In genomic region chr1:56547473-56547872, GRCh38 we compare ENCODE assay signal across 24 cellular contexts. TPM values are rescaled to one million over a fixed set of nuclear protein-coding genes. Genes with fewer than 3 reads are reported as not detected.
DNase-seq lines count a peak whose midpoint lies in the region; ATAC-seq and TF ChIP-seq lines count a peak whose summit lies in the region.
"Had no signal": no experiment of that assay in that cellular context is flagged by ENCODE, and none has a peak within 500 bp of the region (broad histone marks: within the 10 kb centered on the region; RNA-seq: fewer than 3 reads in every experiment).

No MANE protein-coding gene starts in this region.

- H3K27me3 ChIP-seq in skeletal muscle satellite cell (ENCODE audit: control insufficient read depth, insufficient read depth, low read length): no peaks in the 10 kb centered on the region
- H3K27me3 ChIP-seq: adrenal gland, sigmoid colon, SJCRH30, upper lobe of left lung had no signal

- H3K4me3 Mint-ChIP-seq in type B pancreatic cell: no peak overlapping the region
- H3K4me3 Mint-ChIP-seq: activated CD4-positive, alpha-beta T cell treated with anti-CD3 and anti-CD28 coated beads, Interleukin-2, amount 10 ng/mL, durations not matched to agents 7 days and 5 days; stimulated activated memory B cell treated with anti-CD40 and anti-IgM and Interleukin-4, amounts not matched to agents 10 μg/mL and 1 μg/mL and 100 μg/mL, for 72 hours; T-helper 1 cell treated with Interleukin-12 subunit alpha and Interleukin-12 subunit beta and Interleukin-4 antibody, amounts not matched to agents 30 μg/mL and 1 μg/mL, for 36 hours had no signal

- H3K9me3 Mint-ChIP-seq in type B pancreatic cell: peaks cover 10% of the 10 kb centered on the region
- H3K9me3 Mint-ChIP-seq: activated CD4-positive, alpha-beta T cell treated with anti-CD3 and anti-CD28 coated beads, Interleukin-2, amount 10 ng/mL, durations not matched to agents 7 days and 5 days; stimulated activated memory B cell treated with anti-CD40 and anti-IgM and Interleukin-4, amounts not matched to agents 10 μg/mL and 1 μg/mL and 100 μg/mL, for 72 hours; T-helper 1 cell treated with Interleukin-12 subunit alpha and Interleukin-12 subunit beta and Interleukin-4 antibody, amounts not matched to agents 30 μg/mL and 1 μg/mL, for 36 hours had no signal

- H3K36me3 Mint-ChIP-seq in type B pancreatic cell: peaks cover 23% of the 10 kb centered on the region
- H3K36me3 Mint-ChIP-seq: stimulated activated memory B cell treated with anti-CD40 and anti-IgM and Interleukin-4, amounts not matched to agents 10 μg/mL and 1 μg/mL and 100 μg/mL, for 72 hours had no signal

- H3K9me3 ChIP-seq in skeletal muscle satellite cell (replicated peaks; ENCODE audit: low read length): no peaks in the 10 kb centered on the region
- H3K9me3 ChIP-seq: adrenal gland, sigmoid colon, SJCRH30, upper lobe of left lung had no signal

- H3K4me1 ChIP-seq in skeletal muscle satellite cell (ENCODE audit: control insufficient read depth, insufficient read depth, low read length): peaks cover 40% of the 10 kb centered on the region
- H3K4me1 ChIP-seq: SJCRH30 had no signal

- no peak for TF ChIP-seq CTCF in type B pancreatic cell (conservative IDR thresholded peaks at IDR 0.05)

- H3K27ac Mint-ChIP-seq in type B pancreatic cell: no peak overlapping the region
- H3K27ac Mint-ChIP-seq: activated CD4-positive, alpha-beta T cell treated with anti-CD3 and anti-CD28 coated beads, Interleukin-2, amount 10 ng/mL, durations not matched to agents 7 days and 5 days; stimulated activated memory B cell treated with anti-CD40 and anti-IgM and Interleukin-4, amounts not matched to agents 10 μg/mL and 1 μg/mL and 100 μg/mL, for 72 hours; T-helper 1 cell treated with Interleukin-12 subunit alpha and Interleukin-12 subunit beta and Interleukin-4 antibody, amounts not matched to agents 30 μg/mL and 1 μg/mL, for 36 hours had no signal

- peak overlapping the region; percentile 6 for H3K4me2 ChIP-seq in skeletal muscle satellite cell (ENCODE audit: low read length)

- H3K27me3 Mint-ChIP-seq in type B pancreatic cell: no peaks in the 10 kb centered on the region
- H3K27me3 Mint-ChIP-seq: activated CD4-positive, alpha-beta T cell treated with anti-CD3 and anti-CD28 coated beads, Interleukin-2, amount 10 ng/mL, durations not matched to agents 7 days and 5 days; stimulated activated memory B cell treated with anti-CD40 and anti-IgM and Interleukin-4, amounts not matched to agents 10 μg/mL and 1 μg/mL and 100 μg/mL, for 72 hours had no signal

- H3K4me3 ChIP-seq in skeletal muscle satellite cell (ENCODE audit: low read length): no peak overlapping the region
- H3K4me3 ChIP-seq: adrenal gland, sigmoid colon, SJCRH30, upper lobe of left lung had no signal

- peak overlapping the region; percentile 11 for H3K27ac ChIP-seq in cingulate gyrus (ENCODE audit: low read depth, low read length)
- H3K27ac ChIP-seq: adrenal gland, sigmoid colon, SJCRH30 had no signal

- DNase-seq in LHCN-M2 (ENCODE audit: low read depth): peak; percentile 46
- DNase-seq in left colon: no peak
- no peak for DNase-seq in activated CD8-positive, alpha-beta memory T cell treated with anti-CD3 and anti-CD28 coated beads for 24 hours
- DNase-seq in type B pancreatic cell (ENCODE audit: extremely low spot score, unreplicated experiment): no peak
- DNase-seq: activated CD4-positive, alpha-beta T cell treated with anti-CD3 and anti-CD28 coated beads, Interleukin-2, amount 10 ng/mL, durations not matched to agents 7 days and 5 days; activated CD8-positive, alpha-beta memory T cell treated with anti-CD3 and anti-CD28 coated beads, Interleukin-2, amount 50 U/mL, for 48 hours; activated gamma-delta T cell; central memory CD4-positive, alpha-beta T cell; DMS79 treated with DMSO at 0.1 percent for 48 hours; erythroblast; NCI-H146; NCI-H748 treated with DMSO at 0.1 percent for 48 hours; nucleus accumbens; sigmoid colon; SJCRH30; stimulated activated CD4-positive, alpha-beta T cell treated with anti-CD3 and anti-CD28 coated beads, Interleukin-1b, Interleukin-23, amount 100 ng/mL, for 48 hours had no signal

- peaks cover 73% of the 10 kb centered on the region for H3K4me1 Mint-ChIP-seq in type B pancreatic cell (ENCODE audit: unreplicated experiment)
- H3K4me1 Mint-ChIP-seq: activated CD4-positive, alpha-beta T cell treated with anti-CD3 and anti-CD28 coated beads, Interleukin-2, amount 10 ng/mL, durations not matched to agents 7 days and 5 days had no signal

- peak; percentile 50 for ATAC-seq in left colon
- ATAC-seq in HG02678 (IDR thresholded peaks at IDR 0.05; ENCODE audit: unreplicated experiment): no peak
- no peak for ATAC-seq in GM19324 (IDR thresholded peaks at IDR 0.05; ENCODE audit: low FRiP score, unreplicated experiment)
- ATAC-seq: stimulated activated memory B cell treated with anti-CD40 and anti-IgM and Interleukin-4, amounts not matched to agents 10 μg/mL and 1 μg/mL and 100 μg/mL, for 72 hours had no signal

- H3K9ac ChIP-seq in skeletal muscle satellite cell (ENCODE audit: low read depth, low read length): no peak overlapping the region

- intact Hi-C loops in left colon (cut with DNase I, micrococcal nuclease): no loop called here

- H3K36me3 ChIP-seq in skeletal muscle satellite cell (ENCODE audit: insufficient read depth, low read length): peaks cover 68% of the 10 kb centered on the region
- H3K36me3 ChIP-seq: adrenal gland, sigmoid colon, SJCRH30, upper lobe of left lung had no signal

RNA-seq across cellular contexts. Expression of gene PLPP3, which starts 31.9 kb away (rescaled TPM):
- 49.5 and 50.3 TPM in 2 replicates for total RNA-seq in LHCN-M2 (2014; rRNA removed)
- 27.1 TPM for polyA plus RNA-seq in LHCN-M2 (2012)
- total RNA-seq in left colon: 10 to 100 TPM; 29.8 to 46.5 TPM
- total RNA-seq in skeletal muscle satellite cell (2012; rRNA removed): 66.9 and 198 TPM in 2 replicates
- total RNA-seq in type B pancreatic cell (ENCODE audit: low replicate concordance): 32.6 and 79.0 TPM in 2 replicates
- total RNA-seq: activated CD4-positive, alpha-beta T cell treated with anti-CD3 and anti-CD28 coated beads, Interleukin-2, amount 10 ng/mL, durations not matched to agents 7 days and 5 days; SJCRH30 had no signal
